Comparison of ENCODE assay signal across 8 cellular contexts in the genomic region with DNA sequence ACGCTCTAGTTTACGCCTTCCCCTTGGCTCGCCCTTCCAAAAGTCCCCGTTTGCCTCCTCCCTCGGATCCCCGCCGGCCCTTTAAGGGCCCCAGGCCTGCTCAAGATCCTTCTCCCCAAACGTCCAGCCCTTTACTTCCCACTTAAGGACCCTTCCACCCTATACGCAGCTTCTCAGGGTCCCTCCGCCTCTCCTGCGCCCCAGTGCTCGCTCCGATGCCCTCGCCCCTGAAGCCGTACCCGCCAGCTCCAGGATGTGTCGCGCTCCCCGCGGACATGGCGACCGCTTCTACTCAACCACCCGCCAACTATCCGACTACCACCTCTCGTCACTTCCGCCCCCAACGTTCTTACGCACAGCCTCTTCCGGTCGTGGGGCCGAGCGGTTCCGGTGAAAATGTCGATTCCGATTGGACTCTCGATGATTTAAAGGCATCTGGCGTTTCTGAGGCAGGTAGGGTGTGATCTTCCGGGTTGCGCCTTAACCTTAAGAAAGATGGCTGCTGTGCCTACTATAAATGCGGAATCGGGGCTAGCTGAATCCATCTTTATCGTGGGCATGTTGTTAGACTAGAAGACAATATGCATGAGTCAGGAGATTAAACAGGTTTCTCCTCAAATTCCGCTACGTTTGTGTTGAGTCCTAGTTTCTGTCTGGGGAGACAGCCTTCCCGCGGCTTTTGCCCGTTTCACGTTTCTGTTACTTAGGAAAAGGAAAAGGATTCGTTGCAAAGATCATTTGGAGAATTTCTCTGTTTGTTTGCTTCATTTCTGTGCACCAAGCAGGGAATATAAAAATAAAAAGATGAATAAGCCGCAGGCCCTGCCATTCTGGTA. TPM values are rescaled to one million over a fixed set of nuclear protein-coding genes. Genes with fewer than 3 reads are reported as not detected.
DNase-seq lines count a peak whose midpoint lies in the region; ATAC-seq and TF ChIP-seq lines count a peak whose summit lies in the region.

A gene (minus strand): TSS at position 317 of the 836 bp plus-strand sequence. CDS start 40 bp downstream, at position 277.

- no peak within 1 kb of the TSS for H3K27ac Mint-ChIP-seq in Caco-2 (ENCODE audit: unreplicated experiment)
- H3K27ac Mint-ChIP-seq in endodermal cell = no peak within 1 kb of the TSS

- intact Hi-C loops in Caco-2 (cut with micrococcal nuclease; ENCODE audit: unreplicated experiment) = loop anchor here (1.0 to 2.0 kb wide), 2 partner anchors 55 to 120 kb away; a partner anchor contains a TSS

- H3K4me1 Mint-ChIP-seq in Caco-2 (ENCODE audit: low read depth, unreplicated experiment) = peaks cover 13% of the 10 kb centered on the region
- peaks cover 21% of the 10 kb centered on the region for H3K4me1 Mint-ChIP-seq in endodermal cell

- WGBS in endodermal cell (ENCODE audit: insufficient coverage in 1 of 2, insufficient read length in 1 of 2), 2 experiments = 1 to 3% methylated on average over 39 to 50 of the region's 50 CpGs
- no CpG with 5 or more reads among the region's 50 CpGs for WGBS in mesendoderm (ENCODE audit: extremely low coverage, insufficient coverage, low lambda C conversion rate)

- no peaks in the 10 kb centered on the region for H3K27me3 Mint-ChIP-seq in Caco-2 (ENCODE audit: insufficient read depth, unreplicated experiment)
- no peaks in the 10 kb centered on the region for H3K27me3 Mint-ChIP-seq in endodermal cell (ENCODE audit: insufficient read depth)

- no peak within 1 kb of the TSS for H3K4me3 Mint-ChIP-seq in Caco-2 (ENCODE audit: unreplicated experiment)
- no peak within 1 kb of the TSS for H3K4me3 Mint-ChIP-seq in endodermal cell

- peak within 1 kb of the TSS; percentile 88 for H3K18ac ChIP-seq in mesendoderm (ENCODE audit: low read length)

- peak within 1 kb of the TSS; percentile 85 for H2AK5ac ChIP-seq in mesendoderm (ENCODE audit: low read length)

- POLR2A ChIA-PET in Caco-2 (lab: Charles Lee) = interaction anchor here (0.6 to 1.2 kb wide), 9 partner anchors 9 to 926 kb away, joined by 3 to 8 read pairs (median 5); a partner anchor contains a TSS

- no peak within 1 kb of the TSS for H2BK15ac ChIP-seq in mesendoderm (replicated peaks; ENCODE audit: low read depth)

- H3K9me3 ChIP-seq in Caco-2 = no peaks in the 10 kb centered on the region
- no peaks in the 10 kb centered on the region for H3K9me3 ChIP-seq in endodermal cell (ENCODE audit: control insufficient read depth, low read length)

- H3K79me1 ChIP-seq in mesendoderm (ENCODE audit: low read length) = peaks cover 8% of the 10 kb centered on the region

- H2BK5ac ChIP-seq in mesendoderm (ENCODE audit: low read length) = peak within 1 kb of the TSS; percentile 91

- H3K23ac ChIP-seq in mesendoderm (ENCODE audit: low read length) = peak within 1 kb of the TSS; percentile 83

- peak within 1 kb of the TSS; percentile 100 for H3K56ac ChIP-seq in mesendoderm (ENCODE audit: low read length)

- H3K4me2 ChIP-seq in mesendoderm (ENCODE audit: low read length) = peak within 1 kb of the TSS; percentile 79

- BruUV-seq in Caco-2 (replicated peaks; lab: Mats Ljungman, UMichigan) = no TSS peak

- H3K36me3 ChIP-seq in Caco-2 (ENCODE audit: control insufficient read depth, insufficient read depth, low read length) (0 out of 2 replicates have a peak, but pooled peaks cover 1% of the 10 kb centered on the region), endodermal cell (ENCODE audit: control insufficient read depth, insufficient read depth, low read length) (peaks cover 42% of the 10 kb centered on the region), mesendoderm (ENCODE audit: control insufficient read depth, insufficient read depth, low read length) (peaks cover 12% of the 10 kb centered on the region)

- ATAC-seq in GM21360 (IDR thresholded peaks at IDR 0.05; ENCODE audit: unreplicated experiment) = peak; percentile 91

- H2BK120ac ChIP-seq in mesendoderm (ENCODE audit: low read depth, low read length) = peak within 1 kb of the TSS; percentile 76

- H3K4me1 ChIP-seq in Caco-2 (peaks cover 20% of the 10 kb centered on the region), endodermal cell (ENCODE audit: control insufficient read depth, insufficient read depth, low read length) (peaks cover 2% of the 10 kb centered on the region), mesendoderm (ENCODE audit: control insufficient read depth, low read depth, low read length) (no peaks in the 10 kb centered on the region)

- DNase-seq in Caco-2 = peak; percentile 94 to 96
- DNase-seq in HT1080 (ENCODE audit: low read depth) = peak; percentile 99
- peak; percentile 99 for DNase-seq in NOMO-1 treated with DMSO at 0.1 percent for 48 hours (lab: John Stamatoyannopoulos, UW; ENCODE audit: unreplicated experiment)
- peak; percentile 88 to 90 for DNase-seq in activated CD8-positive, alpha-beta memory T cell treated with anti-CD3 and anti-CD28 coated beads for 4 hours (ENCODE audit: low read depth in 2 of 2)
- peak; percentile 98 for DNase-seq in endodermal cell
- DNase-seq in mesendoderm = peak; percentile 99
- DNase-seq in stimulated activated CD8-positive, alpha-beta memory T cell treated with anti-CD3 and anti-CD28 coated beads, Interleukin-15, amount 100 ng/mL, for 24 hours (ENCODE audit: low read depth) = peak; percentile 83

- H4K8ac ChIP-seq in mesendoderm (ENCODE audit: low read depth, low read length) = peak within 1 kb of the TSS; percentile 78

- H3K27me3 ChIP-seq in Caco-2 (replicated peaks; ENCODE audit: control insufficient read depth, insufficient read depth, low read length) (no peaks in the 10 kb centered on the region), endodermal cell (ENCODE audit: control insufficient read depth, insufficient read depth, low read length, poor library complexity, severe bottlenecking) (no peaks in the 10 kb centered on the region), mesendoderm (ENCODE audit: insufficient read depth, low read length, poor library complexity) (no peaks in the 10 kb centered on the region)

- peak within 1 kb of the TSS; percentile 98 for H4K5ac ChIP-seq in mesendoderm (ENCODE audit: low read length)

- TF ChIP-seq CTCF in Caco-2 (IDR thresholded peaks at IDR 0.05; ENCODE audit: insufficient read depth in 1 of 2, low read depth in 1 of 2, low read length in 1 of 2, severe bottlenecking in 1 of 2, unreplicated experiment in 1 of 2) (no peak), endodermal cell (conservative IDR thresholded peaks at IDR 0.05) (peak; percentile 29)

- H3K4ac ChIP-seq in mesendoderm (ENCODE audit: low read depth, low read length) = peak within 1 kb of the TSS; percentile 84

- H3K9me3 Mint-ChIP-seq in Caco-2 (ENCODE audit: unreplicated experiment) (no peaks in the 10 kb centered on the region), endodermal cell (no peaks in the 10 kb centered on the region)

- no peaks in the 10 kb centered on the region for H3K36me3 Mint-ChIP-seq in Caco-2 (ENCODE audit: insufficient read depth, unreplicated experiment)
- peaks cover 31% of the 10 kb centered on the region for H3K36me3 Mint-ChIP-seq in endodermal cell (ENCODE audit: low read depth)

- H3K9ac ChIP-seq in endodermal cell (ENCODE audit: extremely low read depth, low read length, poor library complexity, severe bottlenecking) (peak within 1 kb of the TSS; percentile 97), mesendoderm (ENCODE audit: low read length) (peak within 1 kb of the TSS; percentile 99)

- H3K79me2 ChIP-seq in mesendoderm (ENCODE audit: control insufficient read depth, insufficient read depth, low read length) = peaks cover 37% of the 10 kb centered on the region

- H3K4me3 ChIP-seq in Caco-2 (ENCODE audit: low read depth, low read length) = peak within 1 kb of the TSS; percentile 60
- H3K4me3 ChIP-seq in endodermal cell (ENCODE audit: low read length) = peak within 1 kb of the TSS; percentile 100
- peak within 1 kb of the TSS; percentile 99 for H3K4me3 ChIP-seq in mesendoderm (ENCODE audit: low read length)

- peak within 1 kb of the TSS; percentile 74 for H3K27ac ChIP-seq in endodermal cell (ENCODE audit: low read depth, low read length)
- peak within 1 kb of the TSS; percentile 58 for H3K27ac ChIP-seq in mesendoderm (ENCODE audit: low read depth, low read length)

- CTCF ChIA-PET in Caco-2 (lab: Charles Lee) = interaction anchor here (0.6 to 1.2 kb wide), 5 partner anchors 54 to 612 kb away, joined by 3 to 5 read pairs (median 3); no protein-coding TSS in a partner anchor

RNA-seq across cellular contexts. Expression of the gene that starts here (rescaled TPM):
- total RNA-seq in Caco-2 (2022) = 68.5 and 72.9 TPM in 2 replicates
- 31.2 and 36.2 TPM in 2 replicates for total RNA-seq in HT1080 (2014; rRNA removed; shearing (Covaris generic))
- polyA plus RNA-seq in HT1080 (2015; cell fraction: cytosol; rRNA removed) = 32.6 and 33.2 TPM in 2 replicates
- 267 and 335 TPM in 2 replicates for polyA plus RNA-seq in HT1080 (2015; cell fraction: nucleus; rRNA removed)
- 10 to 100 TPM; 67.7 to 76.2 TPM for total RNA-seq in endodermal cell
- polyA plus RNA-seq in endodermal cell (2013, experiment 1 of 2) = 46.7 TPM
- 39.0 TPM for polyA plus RNA-seq in endodermal cell (2013, experiment 2 of 2)
- polyA plus RNA-seq in mesendoderm (2013, experiment 1 of 2) = 21.5 TPM
- 21.5 TPM for polyA plus RNA-seq in mesendoderm (2013, experiment 2 of 2)

Comparison
In these comparisons a context has a peak if more than half of its experiments do, and no peak if none do; other contexts are left out.
1. Peak in every context shown above with its lines: DNase-seq, ATAC-seq, H3K4me3 ChIP-seq and H3K27ac ChIP-seq.